8 cellular contexts compared by ENCODE assay signal in genomic region chr3:139329364-139329850, GRCh38. TPM values are rescaled to one million over a fixed set of nuclear protein-coding genes. Genes with fewer than 3 reads are reported as not detected.
DNase-seq lines count a peak whose midpoint lies in the region; ATAC-seq and TF ChIP-seq lines count a peak whose summit lies in the region.

No MANE protein-coding gene starts in this region.

- ATAC-seq in activated T-helper 17 cell treated with anti-CD3 and anti-CD28 coated beads, Interleukin-2, amount 50 U/mL, for 72 hours (replicated peaks) = peak; percentile 99

- no peak overlapping the region for H3K4me3 ChIP-seq in foreskin fibroblast (ENCODE audit: low read depth in 1 of 2, low read length in 2 of 2)
- H3K4me3 ChIP-seq in suprapubic skin = no peak overlapping the region

- DNase-seq in G401 (ENCODE audit: low spot score) = peak; percentile 47
- DNase-seq in H4 (ENCODE audit: low spot score) = peak; percentile 88
- peak; percentile 77 to 80 for DNase-seq in Kasumi-1 (lab: John Stamatoyannopoulos, UW)
- DNase-seq in RWPE1 (ENCODE audit: low spot score) = peak; percentile 92
- peak; percentile 78 to 94 for DNase-seq in foreskin fibroblast
- peak; percentile 30 for DNase-seq in non-pigmented ciliary epithelial cell (ENCODE audit: low read depth)
- peak; percentile 90 to 91 for DNase-seq in suprapubic skin (ENCODE audit: low spot score in 2 of 2)

- TF ChIP-seq CTCF in RWPE1 (conservative IDR thresholded peaks at IDR 0.05; ENCODE audit: low read depth) = peak; percentile 96
- peak; percentile 100 for TF ChIP-seq CTCF in foreskin fibroblast (IDR thresholded peaks at IDR 0.05; ENCODE audit: low read depth, low read length)
- TF ChIP-seq CTCF in suprapubic skin (IDR thresholded peaks at IDR 0.05) = peak; percentile 95 to 98

- peaks cover 25% of the 10 kb centered on the region for H3K27me3 Mint-ChIP-seq in activated T-helper 17 cell treated with anti-CD3 and anti-CD28 coated beads, Interleukin-2, amount 50 U/mL, for 72 hours

- H3K36me3 ChIP-seq in suprapubic skin = no peaks in the 10 kb centered on the region

- no peaks in the 10 kb centered on the region for H3K9me3 ChIP-seq in suprapubic skin

- H3K4me1 Mint-ChIP-seq in activated T-helper 17 cell treated with anti-CD3 and anti-CD28 coated beads, Interleukin-2, amount 50 U/mL, for 72 hours = no peaks in the 10 kb centered on the region

- TF ChIP-seq POLR2A in suprapubic skin (IDR thresholded peaks at IDR 0.05) = no peak

- POLR2A ChIA-PET in RWPE1 (lab: Yijun Ruan, JAX; ENCODE audit: low non-redundant PET) = no interaction called here

- no peak for TF ChIP-seq EP300 in suprapubic skin (IDR thresholded peaks at IDR 0.05)

- H3K9me3 Mint-ChIP-seq in activated T-helper 17 cell treated with anti-CD3 and anti-CD28 coated beads, Interleukin-2, amount 50 U/mL, for 72 hours = no peaks in the 10 kb centered on the region

- WGBS in suprapubic skin = 15% methylated on average over 21 of the region's 25 CpGs

- H3K36me3 Mint-ChIP-seq in activated T-helper 17 cell treated with anti-CD3 and anti-CD28 coated beads, Interleukin-2, amount 50 U/mL, for 72 hours (ENCODE audit: low read depth) = no peaks in the 10 kb centered on the region

- peaks cover 15% of the 10 kb centered on the region for H3K27me3 ChIP-seq in suprapubic skin

- CTCF ChIA-PET in RWPE1 (lab: Yijun Ruan, JAX) = interaction anchor here (0.5 to 3.6 kb wide), 19 partner anchors 9 to 1384 kb away, joined by 3 to 41 read pairs (median 3); no protein-coding TSS in a partner anchor

- H3K4me1 ChIP-seq in suprapubic skin = peaks cover 8% of the 10 kb centered on the region

- H3K27ac ChIP-seq in RWPE1 (no peak overlapping the region), suprapubic skin (no peak overlapping the region)

- H3K27ac Mint-ChIP-seq in activated T-helper 17 cell treated with anti-CD3 and anti-CD28 coated beads, Interleukin-2, amount 50 U/mL, for 72 hours = no peak overlapping the region

- in situ Hi-C loops in G401 (cut with HindIII; ENCODE audit: low sequenced_read_pairs) = no loop called here

- H3K4me3 Mint-ChIP-seq in activated T-helper 17 cell treated with anti-CD3 and anti-CD28 coated beads, Interleukin-2, amount 50 U/mL, for 72 hours = peak overlapping the region; percentile 53

RNA-seq across cellular contexts. Expression of gene MRPS22, which starts 14.4 kb away (rescaled TPM):
- 120 and 201 TPM in 2 replicates for total RNA-seq in G401 (2014; rRNA removed; shearing (Covaris generic))
- 105 and 109 TPM in 2 replicates for total RNA-seq in H4 (2014; rRNA removed; shearing (Covaris generic))
- 10 to 100 TPM; 49.2 to 53.4 TPM for total RNA-seq in activated T-helper 17 cell treated with anti-CD3 and anti-CD28 coated beads, Interleukin-2, amount 50 U/mL, for 72 hours
- 10 to 100 TPM; 44.0 to 51.0 (median 46.8) TPM for total RNA-seq in suprapubic skin

Comparison
In these comparisons a context has a peak if more than half of its experiments do, and no peak if none do; other contexts are left out.
1. DNase-seq: peak in every context shown above with its lines; median percentile 92 in RWPE1; 90 in suprapubic skin; 88 in H4; 86 in foreskin fibroblast; 78 in Kasumi-1; 47 in G401; 30 in non-pigmented ciliary epithelial cell.